ENCODE assay signal across 15 cellular contexts in genomic region chr10:95332666-95333249, GRCh38.
"Had no signal": no experiment of that assay in that cellular context is flagged by ENCODE, and none has a peak within 500 bp of the region (broad histone marks: within the 10 kb centered on the region; RNA-seq: fewer than 3 reads in every experiment).

No MANE protein-coding gene starts in this region.

- H3K36me3 Mint-ChIP-seq: activated naive CD4-positive, alpha-beta T cell treated with anti-CD3 and anti-CD28 coated beads, Interleukin-2, amount 50 U/mL, for 24 hours; neural progenitor cell; stimulated activated effector memory CD8-positive, alpha-beta T cell treated with anti-CD3 and anti-CD28 coated beads, Interleukin-12 subunit alpha, Interleukin-12 subunit beta, amount 100 ng/mL, for 72 hours had no signal

- H3K4me3 Mint-ChIP-seq: activated CD4-positive, alpha-beta T cell treated with anti-CD3 and anti-CD28 coated beads, Interleukin-2, amount 10 ng/mL, durations not matched to agents 7 days and 5 days; activated naive CD4-positive, alpha-beta T cell treated with anti-CD3 and anti-CD28 coated beads, Interleukin-2, amount 50 U/mL, for 24 hours; brain; central memory CD8-positive, alpha-beta T cell; neural progenitor cell; stimulated activated effector memory CD8-positive, alpha-beta T cell treated with anti-CD3 and anti-CD28 coated beads, Interleukin-12 subunit alpha, Interleukin-12 subunit beta, amount 100 ng/mL, for 72 hours; T-helper 17 cell had no signal

- H3K9me3 Mint-ChIP-seq: activated CD4-positive, alpha-beta T cell treated with anti-CD3 and anti-CD28 coated beads, Interleukin-2, amount 10 ng/mL, durations not matched to agents 7 days and 5 days; activated naive CD4-positive, alpha-beta T cell treated with anti-CD3 and anti-CD28 coated beads, Interleukin-2, amount 50 U/mL, for 24 hours; brain; central memory CD8-positive, alpha-beta T cell; neural progenitor cell; stimulated activated effector memory CD8-positive, alpha-beta T cell treated with anti-CD3 and anti-CD28 coated beads, Interleukin-12 subunit alpha, Interleukin-12 subunit beta, amount 100 ng/mL, for 72 hours had no signal

- H3K36me3 ChIP-seq: left lung, neural progenitor cell, pancreas, upper lobe of right lung had no signal

- DNase-seq: activated CD4-positive, alpha-beta T cell treated with anti-CD3 and anti-CD28 coated beads, Interleukin-2, amount 10 ng/mL, durations not matched to agents 7 days and 5 days; activated CD4-positive, CD25-positive, alpha-beta regulatory T cell; activated CD8-positive, alpha-beta memory T cell treated with anti-CD3 and anti-CD28 coated beads for 24 hours; effector memory CD4-positive, alpha-beta T cell; left lung; pancreas; retina; substantia nigra; T-helper 17 cell; upper lobe of right lung had no signal

- H3K4me3 ChIP-seq: left lung, neural progenitor cell, pancreas, upper lobe of right lung had no signal

- ATAC-seq: left lung; pancreas; stimulated activated effector memory CD8-positive, alpha-beta T cell treated with anti-CD3 and anti-CD28 coated beads, Interleukin-12 subunit alpha, Interleukin-12 subunit beta, amount 100 ng/mL, for 72 hours; T-helper 17 cell; upper lobe of right lung had no signal

- H3K27me3 Mint-ChIP-seq: activated naive CD4-positive, alpha-beta T cell treated with anti-CD3 and anti-CD28 coated beads, Interleukin-2, amount 50 U/mL, for 24 hours; brain; central memory CD8-positive, alpha-beta T cell had no signal

- H3K27ac Mint-ChIP-seq: activated CD4-positive, alpha-beta T cell treated with anti-CD3 and anti-CD28 coated beads, Interleukin-2, amount 10 ng/mL, durations not matched to agents 7 days and 5 days; activated naive CD4-positive, alpha-beta T cell treated with anti-CD3 and anti-CD28 coated beads, Interleukin-2, amount 50 U/mL, for 24 hours; brain; neural progenitor cell; stimulated activated effector memory CD8-positive, alpha-beta T cell treated with anti-CD3 and anti-CD28 coated beads, Interleukin-12 subunit alpha, Interleukin-12 subunit beta, amount 100 ng/mL, for 72 hours; T-helper 17 cell had no signal

- H3K4me2 ChIP-seq: neural progenitor cell had no signal

- H3K9ac ChIP-seq: neural progenitor cell had no signal

- H2AFZ ChIP-seq: neural progenitor cell had no signal

- H3K4me1 ChIP-seq: neural progenitor cell had no signal

- H3K27ac ChIP-seq: neural progenitor cell, upper lobe of right lung had no signal

- H3K4me1 Mint-ChIP-seq: activated CD4-positive, alpha-beta T cell treated with anti-CD3 and anti-CD28 coated beads, Interleukin-2, amount 10 ng/mL, durations not matched to agents 7 days and 5 days; activated naive CD4-positive, alpha-beta T cell treated with anti-CD3 and anti-CD28 coated beads, Interleukin-2, amount 50 U/mL, for 24 hours; central memory CD8-positive, alpha-beta T cell; stimulated activated effector memory CD8-positive, alpha-beta T cell treated with anti-CD3 and anti-CD28 coated beads, Interleukin-12 subunit alpha, Interleukin-12 subunit beta, amount 100 ng/mL, for 72 hours had no signal

- H3K27me3 ChIP-seq: left lung, neural progenitor cell, pancreas, upper lobe of right lung had no signal

- H3K9me3 ChIP-seq: left lung, pancreas, upper lobe of right lung had no signal
